ENCODE assay signal across 8 cellular contexts in the genomic region with DNA sequence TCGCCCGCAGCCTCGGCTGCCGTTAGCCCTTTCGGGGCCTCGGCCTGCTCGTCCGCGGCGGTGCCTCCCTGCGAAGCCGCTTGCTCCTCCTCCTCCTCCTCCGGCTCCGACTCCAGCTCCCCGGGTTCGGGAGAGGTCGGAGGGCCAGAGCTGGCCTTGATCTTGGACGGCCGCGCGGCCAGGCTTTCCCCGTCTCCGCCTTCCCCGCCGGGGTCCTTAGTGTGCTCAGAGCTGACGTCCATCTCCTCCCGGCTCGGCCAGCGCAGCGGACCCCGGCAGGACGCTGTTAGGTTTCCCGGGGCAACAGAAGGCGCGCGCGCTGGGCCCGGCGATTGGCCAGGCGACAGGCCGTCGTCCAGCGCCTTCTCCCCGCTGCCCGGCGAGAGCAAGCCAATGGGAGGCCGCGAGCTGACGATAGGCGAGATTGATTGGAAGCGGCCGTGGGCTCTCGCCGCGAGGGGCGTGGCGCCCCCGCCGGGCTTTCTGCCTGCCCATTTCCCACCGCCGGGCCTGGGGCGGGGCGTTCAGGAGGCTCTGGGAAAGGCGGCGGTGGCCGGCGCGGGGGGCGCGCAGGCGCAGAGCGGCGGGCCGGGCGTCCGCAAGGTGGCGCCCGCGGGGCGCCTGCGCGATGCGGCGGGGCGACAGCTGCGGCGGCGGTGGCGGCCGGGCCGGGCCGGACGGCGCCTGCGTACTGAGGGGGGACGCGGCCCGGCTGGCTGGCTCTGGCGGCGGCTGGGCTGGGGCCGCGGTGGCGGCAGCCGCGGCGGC. TPM values are rescaled to one million over a fixed set of nuclear protein-coding genes. Genes with fewer than 3 reads are reported as not detected.
A peak's percentile ranks its signal among the peaks of the same experiment; 100 is the strongest.
DNase-seq lines count a peak whose midpoint lies in the region; ATAC-seq and TF ChIP-seq lines count a peak whose summit lies in the region.

A gene with protein sequence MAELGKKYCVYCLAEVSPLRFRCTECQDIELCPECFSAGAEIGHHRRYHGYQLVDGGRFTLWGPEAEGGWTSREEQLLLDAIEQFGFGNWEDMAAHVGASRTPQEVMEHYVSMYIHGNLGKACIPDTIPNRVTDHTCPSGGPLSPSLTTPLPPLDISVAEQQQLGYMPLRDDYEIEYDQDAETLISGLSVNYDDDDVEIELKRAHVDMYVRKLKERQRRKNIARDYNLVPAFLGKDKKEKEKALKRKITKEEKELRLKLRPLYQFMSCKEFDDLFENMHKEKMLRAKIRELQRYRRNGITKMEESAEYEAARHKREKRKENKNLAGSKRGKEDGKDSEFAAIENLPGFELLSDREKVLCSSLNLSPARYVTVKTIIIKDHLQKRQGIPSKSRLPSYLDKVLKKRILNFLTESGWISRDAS (plus strand): TSS at position 676 of the 768 bp plus-strand sequence. CDS start 208 bp downstream, outside the sequence.

- peak within 1 kb of the TSS; percentile 92 to 96 for H3K4me3 ChIP-seq in SK-N-SH (ENCODE audit: low read depth in 2 of 2, low read length in 1 of 2)

- H3K27me3 ChIP-seq in SK-N-SH (ENCODE audit: insufficient read depth), result no peaks in the 10 kb centered on the region

- no peaks in the 10 kb centered on the region for H3K9me3 Mint-ChIP-seq in activated naive CD4-positive, alpha-beta T cell treated with anti-CD3 and anti-CD28 coated beads, Interleukin-2, amount 50 U/mL, for 24 hours

- no peak; the same call in 1 of the 2 replicates for TF ChIP-seq RAD21 in SK-N-SH (IDR thresholded peaks at IDR 0.05; ENCODE audit: low read length)

- H3K36me3 ChIP-seq in SK-N-SH (replicated peaks in 1 of 2; ENCODE audit: control insufficient read depth in 1 of 2, insufficient read depth in 2 of 2, low read length in 1 of 2), result no peaks in the 10 kb centered on the region

- H3K4me2 ChIP-seq in SK-N-SH, result peak within 1 kb of the TSS; percentile 100

- peaks cover 36% of the 10 kb centered on the region; the same call in 1 of the 2 replicates for H4K20me1 ChIP-seq in SK-N-SH (ENCODE audit: insufficient read depth)

- H3K27ac ChIP-seq in SK-N-SH (ENCODE audit: low read depth in 2 of 2, low read length in 1 of 2), result peak within 1 kb of the TSS; percentile 83 to 88
- peak within 1 kb of the TSS; percentile 56 for H3K27ac ChIP-seq in temporal lobe (ENCODE audit: low read depth, low read length)

- peak; percentile 79 for ATAC-seq in HG02588 (IDR thresholded peaks at IDR 0.05; ENCODE audit: unreplicated experiment)

- POLR2A ChIA-PET in GM10248 (lab: Yijun Ruan, JAX) (interaction anchor here (0.6 to 1.3 kb wide), 3 partner anchors 25 to 435 kb away, joined by 3 to 16 read pairs (median 5); partner anchors contain the start of gene GRPEL1), SK-N-SH (lab: Yijun Ruan, JAX) (interaction anchor here (0.8 to 1.9 kb wide), 4 partner anchors 25 to 133 kb away, joined by 3 to 14 read pairs (median 4); partner anchors contain the start of genes GRPEL1 and TBC1D14)

- peaks cover 9% of the 10 kb centered on the region for H3F3A ChIP-seq in SK-N-SH (replicated peaks; ENCODE audit: insufficient read depth)

- peak within 1 kb of the TSS; percentile 86 for H3K9ac ChIP-seq in SK-N-SH

- 7% methylated on average over 3 of the region's 106 CpGs for whole genome bisulfite sequencing in SK-N-SH (ENCODE audit: low lambda C conversion rate)

- no peaks in the 10 kb centered on the region for H3K9me3 ChIP-seq in SK-N-SH

- TF ChIP-seq CTCF in GM10248 (IDR thresholded peaks at IDR 0.05; ENCODE audit: control extremely low read depth, extremely low read depth, low read depth, missing control alignments) (peak; percentile 70), SK-N-SH (IDR thresholded peaks at IDR 0.05) (peak; percentile 22)

- H3K4me1 Mint-ChIP-seq in activated naive CD4-positive, alpha-beta T cell treated with anti-CD3 and anti-CD28 coated beads, Interleukin-2, amount 50 U/mL, for 24 hours, result peaks cover 47% of the 10 kb centered on the region

- H3K27ac Mint-ChIP-seq in activated naive CD4-positive, alpha-beta T cell treated with anti-CD3 and anti-CD28 coated beads, Interleukin-2, amount 50 U/mL, for 24 hours, result peak within 1 kb of the TSS; percentile 89

- peaks cover 49% of the 10 kb centered on the region for H3K79me2 ChIP-seq in SK-N-SH (ENCODE audit: insufficient read depth)

- TF ChIP-seq EP300 in SK-N-SH (IDR thresholded peaks at IDR 0.05; ENCODE audit: borderline replicate concordance in 1 of 2, low read depth in 1 of 2, low read length in 1 of 2), result 0 out of 4 replicates have a peak, but pooled peaks of 1 of the 2 experiments have one; percentile 11

- DNase-seq in GM10248 (ENCODE audit: extremely low spot score), result peak; percentile 99
- DNase-seq in NCI-H1048 (lab: John Stamatoyannopoulos, UW), result peak; percentile 87
- DNase-seq in SK-N-SH, result peak; percentile 100
- DNase-seq in glomerular endothelial cell (ENCODE audit: extremely low read depth, low read depth, low spot score), result peak; percentile 61
- peak; percentile 96 for DNase-seq in occipital lobe (lab: John Stamatoyannopoulos, UW)

- H3K4me1 ChIP-seq in SK-N-SH (ENCODE audit: control insufficient read depth in 1 of 2, insufficient read depth in 2 of 2, low read depth in 1 of 2, low read length in 1 of 2), result peaks cover 15 to 29% of the 10 kb centered on the region in 2 experiments

- H3K27me3 Mint-ChIP-seq in activated naive CD4-positive, alpha-beta T cell treated with anti-CD3 and anti-CD28 coated beads, Interleukin-2, amount 50 U/mL, for 24 hours, result no peaks in the 10 kb centered on the region

- peak within 1 kb of the TSS; percentile 78 for H2AFZ ChIP-seq in SK-N-SH (ENCODE audit: low read depth)

- H3K36me3 Mint-ChIP-seq in activated naive CD4-positive, alpha-beta T cell treated with anti-CD3 and anti-CD28 coated beads, Interleukin-2, amount 50 U/mL, for 24 hours, result no peaks in the 10 kb centered on the region

- no peaks in the 10 kb centered on the region for H3K9me2 ChIP-seq in SK-N-SH

- CTCF ChIA-PET in GM10248 (lab: Yijun Ruan, JAX), result interaction anchor here (0.7 to 7.1 kb wide), 29 partner anchors 8 to 368 kb away, joined by 3 to 115 read pairs (median 6); partner anchors contain the start of genes GRPEL1 and TBC1D14
- CTCF ChIA-PET in SK-N-SH (lab: Yijun Ruan, JAX), result interaction anchor here (0.6 to 6.1 kb wide), 36 partner anchors 8 to 1333 kb away, joined by 3 to 80 read pairs (median 4); partner anchors contain the start of gene GRPEL1

- H3K4me3 Mint-ChIP-seq in activated naive CD4-positive, alpha-beta T cell treated with anti-CD3 and anti-CD28 coated beads, Interleukin-2, amount 50 U/mL, for 24 hours, result peak within 1 kb of the TSS; percentile 94

TF ChIP-seq in SK-N-SH, 30 proteins besides CTCF, POLR2A, EP300 and RAD21:
- TF ChIP-seq NRF1 (IDR thresholded peaks at IDR 0.05; ENCODE audit: low read depth, low read length), result peak; percentile 89
- no peak for TF ChIP-seq POLR2AphosphoS5 (IDR thresholded peaks at IDR 0.05; ENCODE audit: low read depth, low read length)
- peak; percentile 95 for TF ChIP-seq SIN3A (IDR thresholded peaks at IDR 0.05; ENCODE audit: borderline replicate concordance, low read depth, low read length)
- no peak for TF ChIP-seq TCF12 (IDR thresholded peaks at IDR 0.05)
- no peak for TF ChIP-seq RCOR1 (IDR thresholded peaks at IDR 0.05; ENCODE audit: low read length)
- TF ChIP-seq ELF1 (IDR thresholded peaks at IDR 0.05), result 0 out of 2 replicates have a peak, but pooled peaks have one; percentile 19
- TF ChIP-seq RFX5 (IDR thresholded peaks at IDR 0.05; ENCODE audit: low read length), result peak; percentile 88
- TF ChIP-seq, protein P1, sequence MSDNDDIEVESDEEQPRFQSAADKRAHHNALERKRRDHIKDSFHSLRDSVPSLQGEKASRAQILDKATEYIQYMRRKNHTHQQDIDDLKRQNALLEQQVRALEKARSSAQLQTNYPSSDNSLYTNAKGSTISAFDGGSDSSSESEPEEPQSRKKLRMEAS (IDR thresholded peaks at IDR 0.05; ENCODE audit: low read depth), result peak; percentile 18; the same call in 1 of the 2 replicates
- peak; percentile 23; the same call in 1 of the 2 replicates for TF ChIP-seq SMC3 (IDR thresholded peaks at IDR 0.05; ENCODE audit: low read depth, low read length)
- TF ChIP-seq CHD2 (IDR thresholded peaks at IDR 0.05; ENCODE audit: low read length, partially characterized antibody), result peak; percentile 46
- TF ChIP-seq YY1 (IDR thresholded peaks at IDR 0.05; ENCODE audit: low read depth), result 0 out of 2 replicates have a peak, but pooled peaks have one; percentile 37
- TF ChIP-seq, protein P2, sequence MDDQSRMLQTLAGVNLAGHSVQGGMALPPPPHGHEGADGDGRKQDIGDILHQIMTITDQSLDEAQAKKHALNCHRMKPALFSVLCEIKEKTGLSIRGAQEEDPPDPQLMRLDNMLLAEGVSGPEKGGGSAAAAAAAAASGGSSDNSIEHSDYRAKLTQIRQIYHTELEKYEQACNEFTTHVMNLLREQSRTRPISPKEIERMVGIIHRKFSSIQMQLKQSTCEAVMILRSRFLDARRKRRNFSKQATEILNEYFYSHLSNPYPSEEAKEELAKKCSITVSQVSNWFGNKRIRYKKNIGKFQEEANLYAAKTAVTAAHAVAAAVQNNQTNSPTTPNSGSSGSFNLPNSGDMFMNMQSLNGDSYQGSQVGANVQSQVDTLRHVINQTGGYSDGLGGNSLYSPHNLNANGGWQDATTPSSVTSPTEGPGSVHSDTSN (IDR thresholded peaks at IDR 0.05), result 0 out of 2 replicates have a peak, but pooled peaks have one; percentile 42
- TF ChIP-seq, protein P3, sequence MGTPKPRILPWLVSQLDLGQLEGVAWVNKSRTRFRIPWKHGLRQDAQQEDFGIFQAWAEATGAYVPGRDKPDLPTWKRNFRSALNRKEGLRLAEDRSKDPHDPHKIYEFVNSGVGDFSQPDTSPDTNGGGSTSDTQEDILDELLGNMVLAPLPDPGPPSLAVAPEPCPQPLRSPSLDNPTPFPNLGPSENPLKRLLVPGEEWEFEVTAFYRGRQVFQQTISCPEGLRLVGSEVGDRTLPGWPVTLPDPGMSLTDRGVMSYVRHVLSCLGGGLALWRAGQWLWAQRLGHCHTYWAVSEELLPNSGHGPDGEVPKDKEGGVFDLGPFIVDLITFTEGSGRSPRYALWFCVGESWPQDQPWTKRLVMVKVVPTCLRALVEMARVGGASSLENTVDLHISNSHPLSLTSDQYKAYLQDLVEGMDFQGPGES (IDR thresholded peaks at IDR 0.05; ENCODE audit: low read depth, low read length), result peak; percentile 65
- peak; percentile 42; the same call in 1 of the 2 replicates for TF ChIP-seq TAF1 (IDR thresholded peaks at IDR 0.05; ENCODE audit: borderline replicate concordance, low read depth, low read length)
- TF ChIP-seq MXI1 (IDR thresholded peaks at IDR 0.05; ENCODE audit: low read depth, low read length), result peak; percentile 93
TF ChIP-seq in SK-N-SH: peak in this region for 12.

RNA-seq across cellular contexts. Expression of the gene that starts here (rescaled TPM):
- 6.0 and 8.0 TPM in 2 replicates for polyA plus RNA-seq in SK-N-SH (2012; rRNA removed)
- 7.2 and 8.0 TPM in 2 replicates for polyA plus RNA-seq in SK-N-SH (2012; cell fraction: cytosol; rRNA removed)
- polyA plus RNA-seq in SK-N-SH (2012; cell fraction: nucleus; rRNA removed), result 6.0 and 7.2 TPM in 2 replicates
- total RNA-seq in glomerular endothelial cell (10.6 and 15.9 TPM in 2 replicates), occipital lobe (21.7 TPM), temporal lobe (17.0 TPM)

Comparison
In these comparisons a context has a peak if more than half of its experiments do, and no peak if none do; other contexts are left out.
1. Peak in every context shown above with its lines: DNase-seq, ATAC-seq, H3K4me3 ChIP-seq and H3K27ac ChIP-seq.